24 cellular contexts compared by ENCODE assay signal in genomic region chr5:43255704-43256103, GRCh38. TPM values are rescaled to one million over a fixed set of nuclear protein-coding genes. Genes with fewer than 3 reads are reported as not detected.
DNase-seq lines count a peak whose midpoint lies in the region; ATAC-seq lines count a peak whose summit lies in the region.
"Had no signal": no experiment of that assay in that cellular context is flagged by ENCODE, and none has a peak within 500 bp of the region (broad histone marks: within the 10 kb centered on the region; RNA-seq: fewer than 3 reads in every experiment).

No MANE protein-coding gene starts in this region.

- DNase-seq in left lobe of liver (ENCODE audit: low spot score) (no peak), MV-4-11 (lab: John Stamatoyannopoulos, UW) (no peak), T-helper 1 cell (no peak), posterior vena cava (ENCODE audit: low spot score) (no peak)
- DNase-seq: activated CD8-positive, alpha-beta memory T cell treated with anti-CD3 and anti-CD28 coated beads for 24 hours; activated naive CD4-positive, alpha-beta T cell; activated T-cell treated with anti-CD3 and anti-CD28 coated beads, Interleukin-2, amount 50 U/mL, for 1 hour; BE2C; effector memory CD4-positive, alpha-beta T cell; GF-D8; H7; heart right ventricle; Kasumi-1; left cardiac atrium; naive B cell; NCI-H1694 treated with DMSO at 0.1 percent for 48 hours; NCI-H748 treated with DMSO at 0.1 percent for 48 hours; nucleus accumbens; RPMI8226; stimulated activated CD8-positive, alpha-beta memory T cell treated with anti-CD3 and anti-CD28 coated beads, Interleukin-4, amount 100 ng/mL, for 48 hours had no signal

- intact Hi-C loops in posterior vena cava (cut with DNase I), result no loop called here

- ATAC-seq in GM18870 (IDR thresholded peaks at IDR 0.05; ENCODE audit: unreplicated experiment) (peak; percentile 68), GM21529 (IDR thresholded peaks at IDR 0.05; ENCODE audit: unreplicated experiment) (peak; percentile 56), HG03378 (IDR thresholded peaks at IDR 0.05; ENCODE audit: unreplicated experiment) (peak; percentile 65), left lobe of liver (peak; percentile 46), GM21528 (IDR thresholded peaks at IDR 0.05; ENCODE audit: low FRiP score, unreplicated experiment) (no peak)
- ATAC-seq: heart right ventricle, left cardiac atrium had no signal

RNA-seq across cellular contexts. Expression of gene HMGCS1, which starts 57.5 kb away (rescaled TPM):
- total RNA-seq in left lobe of liver (42.8 TPM), posterior vena cava (10 to 100 TPM; 32.2 to 41.2 TPM)
